ENCODE assay signal across 8 cellular contexts in genomic region chr6:33425668-33426577, GRCh38. TPM values are rescaled to one million over a fixed set of nuclear protein-coding genes. Genes with fewer than 3 reads are reported as not detected.
DNase-seq lines count a peak whose midpoint lies in the region; ATAC-seq and TF ChIP-seq lines count a peak whose summit lies in the region.

No MANE protein-coding gene starts in this region.

- H3K4me1 Mint-ChIP-seq in activated CD4-positive, alpha-beta T cell treated with anti-CD3 and anti-CD28 coated beads for 36 hours, result peaks cover 65% of the 10 kb centered on the region
- H3K4me1 Mint-ChIP-seq in chondrocyte (ENCODE audit: low read depth), result peaks cover 68% of the 10 kb centered on the region

- ATAC-seq in activated CD4-positive, alpha-beta T cell treated with anti-CD3 and anti-CD28 coated beads for 36 hours, result peak; percentile 49
- no peak for ATAC-seq in HG03108 (IDR thresholded peaks at IDR 0.05; ENCODE audit: unreplicated experiment)

- CTCF ChIA-PET in HEK293T (lab: Yijun Ruan, JAX), result interaction anchor here (0.6 to 1.6 kb wide), 8 partner anchors 10 to 661 kb away, joined by 3 to 7 read pairs (median 4); partner anchors contain the start of genes RPS18, VPS52 and ZBTB9
- CTCF ChIA-PET in activated CD4-positive, alpha-beta T cell treated with anti-CD3 and anti-CD28 coated beads for 36 hours (lab: Charles Lee), result interaction anchor here (0.6 to 1.6 kb wide), 5 partner anchors 9 to 113 kb away, joined by 3 to 11 read pairs (median 4); no protein-coding TSS in a partner anchor

- peaks cover 14% of the 10 kb centered on the region for H3K36me3 Mint-ChIP-seq in activated CD4-positive, alpha-beta T cell treated with anti-CD3 and anti-CD28 coated beads for 36 hours (ENCODE audit: low read depth)
- peaks cover 9% of the 10 kb centered on the region for H3K36me3 Mint-ChIP-seq in chondrocyte (ENCODE audit: low read depth)

- peak overlapping the region; percentile 88 for H3K4me3 Mint-ChIP-seq in activated CD4-positive, alpha-beta T cell treated with anti-CD3 and anti-CD28 coated beads for 36 hours
- H3K4me3 Mint-ChIP-seq in chondrocyte (ENCODE audit: unreplicated experiment), result peak overlapping the region; percentile 90

- POLR2A ChIA-PET in HEK293T (lab: Yijun Ruan, JAX), result interaction anchor here (0.6 to 1.7 kb wide), 18 partner anchors 8 to 454 kb away, joined by 3 to 8 read pairs (median 4); partner anchors contain the start of genes CUTA, KIFC1, PFDN6 and RPS18
- POLR2A ChIA-PET in activated CD4-positive, alpha-beta T cell treated with anti-CD3 and anti-CD28 coated beads for 36 hours (lab: Charles Lee), result interaction anchor here (1.1 to 1.5 kb wide), 3 partner anchors 29 to 149 kb away, joined by 3 to 7 read pairs (median 6); partner anchors contain the start of genes B3GALT4, KIFC1 and ZBTB9

- intact Hi-C loops in activated CD4-positive, alpha-beta T cell treated with anti-CD3 and anti-CD28 coated beads for 36 hours (cut with DNase I, micrococcal nuclease), result loop anchor here (1.0 to 5.0 kb wide), 8 partner anchors 8 to 196 kb away; partner anchors contain the start of genes CUTA (in 2 of the 2), KIFC1 (in 2 of the 2), ITPR3 (in 1 of the 2) and PHF1 (in 1 of the 2)

- peak; percentile 65 for DNase-seq in DMS79 (lab: John Stamatoyannopoulos, UW)
- peak; percentile 84 for DNase-seq in HEK293T (ENCODE audit: extremely low spot score)
- peak; percentile 79 for DNase-seq in NCI-H226
- DNase-seq in activated CD4-positive, alpha-beta T cell treated with anti-CD3 and anti-CD28 coated beads for 36 hours, result peak; percentile 93
- DNase-seq in chondrocyte (ENCODE audit: low spot score), result no peak
- DNase-seq in kidney tubule cell (ENCODE audit: low spot score), result peak; percentile 82
- DNase-seq in stimulated activated CD4-positive, alpha-beta T cell treated with anti-CD3 and anti-CD28 coated beads, Interleukin-1b, Interleukin-23, amount 100 ng/mL, for 1 hour (ENCODE audit: low read depth in 2 of 2), result peak; percentile 57 to 64

- no peaks in the 10 kb centered on the region for H3K27me3 Mint-ChIP-seq in activated CD4-positive, alpha-beta T cell treated with anti-CD3 and anti-CD28 coated beads for 36 hours
- no peaks in the 10 kb centered on the region for H3K27me3 Mint-ChIP-seq in chondrocyte (ENCODE audit: low read depth)

- no peaks in the 10 kb centered on the region for H3K9me3 Mint-ChIP-seq in activated CD4-positive, alpha-beta T cell treated with anti-CD3 and anti-CD28 coated beads for 36 hours (ENCODE audit: low read depth)
- no peaks in the 10 kb centered on the region for H3K9me3 Mint-ChIP-seq in chondrocyte (ENCODE audit: low read depth)

- peak overlapping the region; percentile 90 for H3K27ac Mint-ChIP-seq in activated CD4-positive, alpha-beta T cell treated with anti-CD3 and anti-CD28 coated beads for 36 hours
- peak overlapping the region; percentile 97 for H3K27ac Mint-ChIP-seq in chondrocyte (ENCODE audit: unreplicated experiment)

- TF ChIP-seq CTCF in chondrocyte (IDR thresholded peaks at IDR 0.05), result peak; percentile 86

TF ChIP-seq in HEK293T, 16 proteins besides CTCF, POLR2A, EP300 and RAD21:
- TF ChIP-seq L3MBTL2 (conservative IDR thresholded peaks at IDR 0.05) (peak; percentile 77), FOXA1 (IDR thresholded peaks at IDR 0.05) (no peak)
TF ChIP-seq in HEK293T: peak in this region for 1.

RNA-seq across cellular contexts. Expression of gene SYNGAP1, which starts 6.1 kb away (rescaled TPM):
- 10 to 100 TPM; 43.6 to 45.6 TPM for total RNA-seq in activated CD4-positive, alpha-beta T cell treated with anti-CD3 and anti-CD28 coated beads for 36 hours
- 24.2 to 32.6 TPM (median 24.7 TPM) in 3 replicates for total RNA-seq in chondrocyte

RNA-seq across cellular contexts. Expression of gene CUTA, which starts 8.0 kb away (rescaled TPM):
- total RNA-seq in activated CD4-positive, alpha-beta T cell treated with anti-CD3 and anti-CD28 coated beads for 36 hours, result 100 to 1,000 TPM; 154 to 188 TPM
- 204 to 241 TPM (median 218 TPM) in 3 replicates for total RNA-seq in chondrocyte

RNA-seq across cellular contexts. Expression of gene PHF1, which starts 15.1 kb away (rescaled TPM):
- 10 to 100 TPM; 24.9 to 28.2 TPM for total RNA-seq in activated CD4-positive, alpha-beta T cell treated with anti-CD3 and anti-CD28 coated beads for 36 hours
- 39.0 to 43.2 TPM (median 42.7 TPM) in 3 replicates for total RNA-seq in chondrocyte

RNA-seq across cellular contexts. Expression of gene ZBTB9, which starts 28.5 kb away (rescaled TPM):
- 1 to 10 TPM; 9.3 to 9.5 TPM for total RNA-seq in activated CD4-positive, alpha-beta T cell treated with anti-CD3 and anti-CD28 coated beads for 36 hours
- total RNA-seq in chondrocyte, result 6.8 to 7.8 TPM (median 7.1 TPM) in 3 replicates

RNA-seq across cellular contexts. Expression of gene KIFC1, which starts 34.3 kb away (rescaled TPM):
- 10 to 100 TPM; 86.0 to 89.3 TPM for total RNA-seq in activated CD4-positive, alpha-beta T cell treated with anti-CD3 and anti-CD28 coated beads for 36 hours
- total RNA-seq in chondrocyte, result 7.4 to 10.4 TPM (median 8.1 TPM) in 3 replicates
